ENCODE assay signal across 8 cellular contexts in genomic region chr3:128804017-128804816, GRCh38.
DNase-seq lines count a peak whose midpoint lies in the region; ATAC-seq and TF ChIP-seq lines count a peak whose summit lies in the region.

No MANE protein-coding gene starts in this region.

- H3K27me3 ChIP-seq in IMR-90 (ENCODE audit: control insufficient read depth, insufficient read depth, low read length) (no peaks in the 10 kb centered on the region), esophagus muscularis mucosa (no peaks in the 10 kb centered on the region), gastrocnemius medialis (no peaks in the 10 kb centered on the region)

- H2AFZ ChIP-seq in IMR-90 (replicated peaks; ENCODE audit: low read length, poor library complexity), result no peak overlapping the region

- H3K9me3 ChIP-seq in IMR-90 (ENCODE audit: control insufficient read depth, insufficient read depth, low read length) (no peaks in the 10 kb centered on the region), esophagus muscularis mucosa (no peaks in the 10 kb centered on the region), gastrocnemius medialis (no peaks in the 10 kb centered on the region)

- TF ChIP-seq POLR2A in IMR-90 (IDR thresholded peaks at IDR 0.05; ENCODE audit: low read depth, low read length) (no peak), esophagus muscularis mucosa (IDR thresholded peaks at IDR 0.05; ENCODE audit: low read depth) (no peak), gastrocnemius medialis (IDR thresholded peaks at IDR 0.05) (no peak)

- H2AK5ac ChIP-seq in IMR-90 (ENCODE audit: low read depth, low read length), result no peak overlapping the region

- DNase-seq in EH (ENCODE audit: low read depth) (peak; percentile 43), IMR-90 (peak; percentile 60), esophagus muscularis mucosa (ENCODE audit: extremely low spot score) (no peak), gastrocnemius medialis (no peak), amygdala (lab: John Stamatoyannopoulos, UW) (no peak), DMS79 treated with DMSO at 0.1 percent for 48 hours (lab: John Stamatoyannopoulos, UW) (no peak)
- peak; percentile 43 to 52 for DNase-seq in activated CD4-positive, alpha-beta T cell treated with anti-CD3 and anti-CD28 coated beads, Interleukin-2, amount 50 U/mL, for 4 hours

- H2BK15ac ChIP-seq in IMR-90 (ENCODE audit: low read depth, low read length), result no peak overlapping the region

- H4K20me1 ChIP-seq in IMR-90 (ENCODE audit: insufficient read depth, low read length), result peaks cover 26% of the 10 kb centered on the region; the same call in 1 of the 2 replicates

- in situ Hi-C loops in IMR-90 (cut with MboI; ENCODE audit: low sequenced_read_pairs) (no loop called here), gastrocnemius medialis (cut with MboI; ENCODE audit: low sequenced_read_pairs in 4 of 4) (no loop called here)

- no peak overlapping the region for H4K91ac ChIP-seq in IMR-90 (ENCODE audit: insufficient read depth, low read depth, low read length)

- H3K27ac ChIP-seq in IMR-90 (ENCODE audit: insufficient read depth, low read length), result no peak overlapping the region
- peak overlapping the region; percentile 10 to 76 (median 42) for H3K27ac ChIP-seq in esophagus muscularis mucosa (replicated peaks in 1 of 4)
- H3K27ac ChIP-seq in gastrocnemius medialis, result peak overlapping the region; percentile 94 to 99 (median 96)

- H4K5ac ChIP-seq in IMR-90 (ENCODE audit: low read depth, low read length), result peak overlapping the region; percentile 48; the same call in 1 of the 2 replicates

- H3K56ac ChIP-seq in IMR-90 (ENCODE audit: extremely low read depth, insufficient read depth, low read length), result no peak overlapping the region

- dilution Hi-C loops in IMR-90 (cut with HindIII; ENCODE audit: low sequenced_read_pairs, unreplicated experiment), result no loop called here

- BruUV-seq in IMR-90 (replicated peaks; lab: Mats Ljungman, UMichigan), result no TSS peak

- 71% methylated on average over 1 of the region's 5 CpGs; no CpG with 5 or more reads in 1 of the 2 experiments for WGBS in IMR-90 (ENCODE audit: extremely low coverage in 2 of 2, insufficient read length in 1 of 2), 2 experiments
- 52% methylated on average over 5 of the region's 5 CpGs for WGBS in esophagus muscularis mucosa

- peaks cover 25% of the 10 kb centered on the region for H3K9me1 ChIP-seq in IMR-90 (ENCODE audit: insufficient read depth, low read length)

- peak overlapping the region in 1 of 2 experiments; percentile 1; a peak in 1 of 4 replicates for H4K8ac ChIP-seq in IMR-90 (ENCODE audit: low read depth in 2 of 2, low read length in 2 of 2)

- H3K14ac ChIP-seq in IMR-90 (replicated peaks; ENCODE audit: low read depth, low read length), result no peak overlapping the region

- TF ChIP-seq CTCF in IMR-90 (conservative IDR thresholded peaks at IDR 0.05; ENCODE audit: low read depth, low read length) (no peak), esophagus muscularis mucosa (IDR thresholded peaks at IDR 0.05) (no peak), gastrocnemius medialis (IDR thresholded peaks at IDR 0.05 in 4 of 5, conservative IDR thresholded peaks at IDR 0.05 in 1 of 5) (no peak)

- no peak for TF ChIP-seq RAD21 in IMR-90 (IDR thresholded peaks at IDR 0.05; ENCODE audit: low read length)

- no peak overlapping the region for H3K9ac ChIP-seq in IMR-90 (ENCODE audit: low read depth, low read length)

- POLR2A ChIA-PET in IMR-90 (lab: Charles Lee; ENCODE audit: unreplicated experiment), result no interaction called here

- peaks cover 53 to 68% of the 10 kb centered on the region in 2 experiments for H3K79me1 ChIP-seq in IMR-90 (ENCODE audit: low read depth in 1 of 2, low read length in 2 of 2)

- intact Hi-C loops in IMR-90 (cut with micrococcal nuclease) (no loop called here), esophagus muscularis mucosa (cut with DNase I) (no loop called here), gastrocnemius medialis (cut with DNase I; ENCODE audit: low total_unique reads) (loop anchor here (5.0 to 10.0 kb wide), 3 partner anchors 378 to 429 kb away; partner anchors contain the start of gene CNBP)

- peak overlapping the region; percentile 96 for H3K4me2 ChIP-seq in IMR-90 (ENCODE audit: low read depth, low read length)

- CTCF ChIA-PET in IMR-90 (lab: Yijun Ruan, JAX), result interaction anchor here (0.6 to 1.2 kb wide), 2 partner anchors 9 to 124 kb away, joined by 3 to 4 read pairs; no protein-coding TSS in a partner anchor

- 0 out of 2 replicates have a peak overlapping the region, but pooled peaks have one; percentile 20 for H3K23ac ChIP-seq in IMR-90 (ENCODE audit: low read depth, low read length)

- peak overlapping the region; percentile 7; the same call in 1 of the 2 replicates for H3K4me3 ChIP-seq in IMR-90 (ENCODE audit: insufficient read depth, low read depth, low read length)
- peak overlapping the region in 3 of 4 donors; percentile 13 to 30 (median 27) for H3K4me3 ChIP-seq in esophagus muscularis mucosa
- peak overlapping the region; percentile 11 to 38 (median 36) for H3K4me3 ChIP-seq in gastrocnemius medialis

- H2BK5ac ChIP-seq in IMR-90 (ENCODE audit: low read depth, low read length, poor library complexity, severe bottlenecking), result peak overlapping the region; percentile 5

- no peak overlapping the region for H3K4ac ChIP-seq in IMR-90 (ENCODE audit: low read depth, low read length)

- H3K36me3 ChIP-seq in IMR-90 (ENCODE audit: control insufficient read depth, insufficient read depth, low read length) (peaks cover 36% of the 10 kb centered on the region), esophagus muscularis mucosa (peaks cover 15 to 47% (median 33%) of the 10 kb centered on the region in 4 donors), gastrocnemius medialis (peaks cover 0 to 26% of the 10 kb centered on the region in 2 donors)

- ATAC-seq in GM21515 (IDR thresholded peaks at IDR 0.05; ENCODE audit: unreplicated experiment) (peak; percentile 71), IMR-90 (ENCODE audit: low read depth) (peak; percentile 71), gastrocnemius medialis (peak; percentile 16 to 48)

- no peak overlapping the region for H3K18ac ChIP-seq in IMR-90 (ENCODE audit: low read depth, low read length)

- H3K4me1 ChIP-seq in IMR-90 (ENCODE audit: control insufficient read depth, insufficient read depth, low read length) (peaks cover 10% of the 10 kb centered on the region), esophagus muscularis mucosa (peaks cover 63 to 77% (median 70%) of the 10 kb centered on the region in 4 donors), gastrocnemius medialis (peaks cover 90 to 96% of the 10 kb centered on the region in 2 donors)

- H2AK9ac ChIP-seq in IMR-90 (replicated peaks; ENCODE audit: low read depth, low read length, poor library complexity), result no peak overlapping the region

- no peak overlapping the region for H2BK120ac ChIP-seq in IMR-90 (ENCODE audit: low read depth, low read length)

- no peak for TF ChIP-seq EP300 in esophagus muscularis mucosa (IDR thresholded peaks at IDR 0.05)

- H2BK20ac ChIP-seq in IMR-90 (ENCODE audit: low read depth, low read length), result no peak overlapping the region

TF ChIP-seq in IMR-90, 13 proteins besides CTCF, POLR2A, EP300 and RAD21:
- TF ChIP-seq RFX5 (IDR thresholded peaks at IDR 0.05; ENCODE audit: low read depth, low read length), result no peak
- no peak for TF ChIP-seq ELK1 (IDR thresholded peaks at IDR 0.05; ENCODE audit: borderline replicate concordance, low read depth, low read length)

Comparison
In these comparisons a context has a peak if more than half of its experiments do, and no peak if none do; other contexts are left out.
1. DNase-seq: peak in EH (single experiment), IMR-90 (single experiment) and activated CD4-positive, alpha-beta T cell treated with anti-CD3 and anti-CD28 coated beads, Interleukin-2, amount 50 U/mL, for 4 hours (2 of 2); none in esophagus muscularis mucosa (single experiment), gastrocnemius medialis (0 of 2), amygdala (0 of 56) and DMS79 treated with DMSO at 0.1 percent for 48 hours (single experiment).
2. Peak in every context shown above with its lines, with median percentiles within 50 percentile points of each other: ATAC-seq and H3K4me3 ChIP-seq.